ENCODE assay signal across 12 cellular contexts in genomic region chr3:195802261-195802701, GRCh38. TPM values are rescaled to one million over a fixed set of nuclear protein-coding genes. Genes with fewer than 3 reads are reported as not detected.
DNase-seq lines count a peak whose midpoint lies in the region; ATAC-seq and TF ChIP-seq lines count a peak whose summit lies in the region.
"Had no signal": no experiment of that assay in that cellular context is flagged by ENCODE, and none has a peak within 500 bp of the region (broad histone marks: within the 10 kb centered on the region; RNA-seq: fewer than 3 reads in every experiment).

No MANE protein-coding gene starts in this region.

- peak; percentile 32 for DNase-seq in activated naive CD8-positive, alpha-beta T cell treated with anti-CD3 and anti-CD28 coated beads for 36 hours
- DNase-seq in nephron progenitor cell (no peak), SKM-1 (lab: John Stamatoyannopoulos, UW; ENCODE audit: unreplicated experiment) (no peak), NCI-H1694 treated with DMSO at 0.1 percent for 48 hours (lab: John Stamatoyannopoulos, UW) (no peak), substantia nigra (lab: John Stamatoyannopoulos, UW) (no peak)
- DNase-seq: C1 segment of cervical spinal cord, Kasumi-1 had no signal

- peaks cover 24% of the 10 kb centered on the region for H3K27me3 Mint-ChIP-seq in IgD-negative memory B cell
- H3K27me3 Mint-ChIP-seq in activated naive CD8-positive, alpha-beta T cell treated with anti-CD3 and anti-CD28 coated beads for 36 hours, result peaks cover 50% of the 10 kb centered on the region
- H3K27me3 Mint-ChIP-seq in nephron progenitor cell (ENCODE audit: low read depth, poor library complexity), result peaks cover 25% of the 10 kb centered on the region

- H3K9me3 Mint-ChIP-seq in IgD-negative memory B cell (no peaks in the 10 kb centered on the region), nephron progenitor cell (no peaks in the 10 kb centered on the region)
- H3K9me3 Mint-ChIP-seq in activated naive CD8-positive, alpha-beta T cell treated with anti-CD3 and anti-CD28 coated beads for 36 hours, result no peaks in the 10 kb centered on the region
- H3K9me3 Mint-ChIP-seq: nephron had no signal

- no peaks in the 10 kb centered on the region for H3K36me3 Mint-ChIP-seq in IgD-negative memory B cell
- peaks cover 2% of the 10 kb centered on the region for H3K36me3 Mint-ChIP-seq in activated naive CD8-positive, alpha-beta T cell treated with anti-CD3 and anti-CD28 coated beads for 36 hours
- no peaks in the 10 kb centered on the region for H3K36me3 Mint-ChIP-seq in nephron progenitor cell (ENCODE audit: low read depth)

- peak overlapping the region in 2 of 3 donors; percentile 9 to 78 for H3K27ac Mint-ChIP-seq in IgD-negative memory B cell
- H3K27ac Mint-ChIP-seq in activated naive CD8-positive, alpha-beta T cell treated with anti-CD3 and anti-CD28 coated beads for 36 hours, result no peak overlapping the region
- H3K27ac Mint-ChIP-seq in nephron progenitor cell, result peak overlapping the region; percentile 77

- peaks cover 16 to 29% (median 19%) of the 10 kb centered on the region in 3 donors for H3K4me1 Mint-ChIP-seq in IgD-negative memory B cell
- H3K4me1 Mint-ChIP-seq in activated naive CD8-positive, alpha-beta T cell treated with anti-CD3 and anti-CD28 coated beads for 36 hours, result peaks cover 36% of the 10 kb centered on the region
- H3K4me1 Mint-ChIP-seq in nephron progenitor cell, result peaks cover 60% of the 10 kb centered on the region

- TF ChIP-seq CTCF in 22Rv1 (IDR thresholded peaks at IDR 0.05), result no peak
- no peak for TF ChIP-seq CTCF in nephron progenitor cell (IDR thresholded peaks at IDR 0.05)

- ATAC-seq in HG03520 (IDR thresholded peaks at IDR 0.05; ENCODE audit: unreplicated experiment), result no peak

- H3K27ac ChIP-seq in 22Rv1, result peak overlapping the region; percentile 75
- H3K27ac ChIP-seq in substantia nigra (ENCODE audit: low read depth, low read length, poor library complexity, severe bottlenecking), result no peak overlapping the region

- H3K4me3 Mint-ChIP-seq in IgD-negative memory B cell, result peak overlapping the region in 3 of 4 donors; percentile 6 to 74 (median 6)
- no peak overlapping the region for H3K4me3 Mint-ChIP-seq in activated naive CD8-positive, alpha-beta T cell treated with anti-CD3 and anti-CD28 coated beads for 36 hours
- peak overlapping the region; percentile 17 for H3K4me3 Mint-ChIP-seq in nephron progenitor cell

RNA-seq across cellular contexts. Expression of gene MUC4, which starts 9.4 kb away (rescaled TPM):
- polyA plus RNA-seq in IgD-negative memory B cell, result 0.01 TPM
- total RNA-seq in activated naive CD8-positive, alpha-beta T cell treated with anti-CD3 and anti-CD28 coated beads for 36 hours, result under 1 TPM; 0.08 to 0.14 TPM
- total RNA-seq: subcutaneous adipose tissue had no signal
